In genomic region chr12:106415134-106415533, GRCh38 we compare ENCODE assay signal across 18 cellular contexts. TPM values are rescaled to one million over a fixed set of nuclear protein-coding genes. Genes with fewer than 3 reads are reported as not detected.
DNase-seq lines count a peak whose midpoint lies in the region; ATAC-seq and TF ChIP-seq lines count a peak whose summit lies in the region.
"Had no signal": no experiment of that assay in that cellular context is flagged by ENCODE, and none has a peak within 500 bp of the region (broad histone marks: within the 10 kb centered on the region; RNA-seq: fewer than 3 reads in every experiment).

No MANE protein-coding gene starts in this region.

- DNase-seq in GM04503 (ENCODE audit: low read depth), result peak; percentile 21
- DNase-seq in RPMI7951 (ENCODE audit: low read depth), result peak; percentile 13
- peak; percentile 21 for DNase-seq in fibroblast of gingiva (ENCODE audit: low read depth)
- peak; percentile 71 for DNase-seq in renal cortical epithelial cell (ENCODE audit: low read depth)
- no peak for DNase-seq in CD4-positive, alpha-beta T cell
- no peak for DNase-seq in dermis blood vessel endothelial cell
- DNase-seq in GDM1 (lab: John Stamatoyannopoulos, UW), result no peak
- DNase-seq: activated CD8-positive, alpha-beta T cell treated with anti-CD3 and anti-CD28 coated beads, Interleukin-2, amount 10 ng/mL, durations not matched to agents 7 days and 5 days; effector CD8-positive, alpha-beta T cell; left lung; naive B cell; NCI-H1105 had no signal

- POLR2A ChIA-PET in CD4-positive, alpha-beta T cell (lab: Charles Lee), result no interaction called here

- H3K27me3 Mint-ChIP-seq in CD4-positive, alpha-beta T cell, result no peaks in the 10 kb centered on the region
- H3K27me3 Mint-ChIP-seq: IgD-negative memory B cell, naive B cell, progenitor cell of endocrine pancreas had no signal

- CTCF ChIA-PET in CD4-positive, alpha-beta T cell (lab: Charles Lee), result no interaction called here

- no peaks in the 10 kb centered on the region for H3K9me3 Mint-ChIP-seq in CD4-positive, alpha-beta T cell
- H3K9me3 Mint-ChIP-seq: IgD-negative memory B cell, naive B cell had no signal

- no peak overlapping the region for H3K4me3 Mint-ChIP-seq in CD4-positive, alpha-beta T cell
- H3K4me3 Mint-ChIP-seq: activated CD8-positive, alpha-beta T cell treated with anti-CD3 and anti-CD28 coated beads, Interleukin-2, amount 10 ng/mL, durations not matched to agents 7 days and 5 days; brain; CD14-positive monocyte; IgD-negative memory B cell; naive B cell had no signal

- peaks cover 86% of the 10 kb centered on the region for H3K36me3 Mint-ChIP-seq in CD4-positive, alpha-beta T cell (ENCODE audit: low read depth)

- ATAC-seq in CD4-positive, alpha-beta T cell (ENCODE audit: poor library complexity), result no peak
- no peak for ATAC-seq in HG03354 (IDR thresholded peaks at IDR 0.05; ENCODE audit: poor library complexity, severe bottlenecking, unreplicated experiment)
- ATAC-seq: activated CD8-positive, alpha-beta T cell treated with anti-CD3 and anti-CD28 coated beads, Interleukin-2, amount 10 ng/mL, durations not matched to agents 7 days and 5 days; left lung had no signal

- no peaks in the 10 kb centered on the region for H3K9me3 ChIP-seq in CD4-positive, alpha-beta T cell (ENCODE audit: control insufficient read depth, low read length)
- H3K9me3 ChIP-seq: left lung, thoracic aorta had no signal

- no peak overlapping the region for H3K27ac ChIP-seq in CD4-positive, alpha-beta T cell (ENCODE audit: low read depth, low read length)
- H3K27ac ChIP-seq: left lung, thoracic aorta had no signal

- H3K27ac Mint-ChIP-seq in CD4-positive, alpha-beta T cell, result no peak overlapping the region
- H3K27ac Mint-ChIP-seq: activated CD8-positive, alpha-beta T cell treated with anti-CD3 and anti-CD28 coated beads, Interleukin-2, amount 10 ng/mL, durations not matched to agents 7 days and 5 days; brain; CD14-positive monocyte; IgD-negative memory B cell; naive B cell; progenitor cell of endocrine pancreas had no signal

- no peaks in the 10 kb centered on the region for H3K4me1 Mint-ChIP-seq in CD4-positive, alpha-beta T cell (ENCODE audit: low read depth)
- H3K4me1 Mint-ChIP-seq: CD14-positive monocyte, IgD-negative memory B cell, naive B cell had no signal

- no peak for TF ChIP-seq CTCF in CD4-positive, alpha-beta T cell (IDR thresholded peaks at IDR 0.05)

- intact Hi-C loops in CD4-positive, alpha-beta T cell (cut with DNase I, micrococcal nuclease), result no loop called here

- no peaks in the 10 kb centered on the region for H3K27me3 ChIP-seq in CD4-positive, alpha-beta T cell (ENCODE audit: control insufficient read depth, insufficient read depth, low read length)
- H3K27me3 ChIP-seq: left lung had no signal

RNA-seq across cellular contexts. Expression of gene POLR3B, which starts 57.6 kb away (rescaled TPM):
- 4.4 and 7.0 TPM in 2 replicates for total RNA-seq in RPMI7951 (2014; rRNA removed; shearing (Covaris generic))
- total RNA-seq in renal cortical epithelial cell, result 10.9 and 17.3 TPM in 2 replicates
- 1 to 10 TPM; 2.5 to 2.6 TPM for total RNA-seq in CD4-positive, alpha-beta T cell
- total RNA-seq in dermis blood vessel endothelial cell, result 7.8 and 13.1 TPM in 2 replicates

Comparison
In these comparisons a context has a peak if more than half of its experiments do, and no peak if none do; other contexts are left out.
1. DNase-seq: peak in GM04503 (single experiment), RPMI7951 (single experiment), fibroblast of gingiva (single experiment) and renal cortical epithelial cell (single experiment); none in CD4-positive, alpha-beta T cell (0 of 10), dermis blood vessel endothelial cell (single experiment) and GDM1 (single experiment).